ENCODE assay signal across 1 cellular context in genomic region chr22:22485524-22485923, GRCh38.
TF ChIP-seq lines count a peak whose summit lies in the region.

No MANE protein-coding gene starts in this region.

TF ChIP-seq in K562, 482 proteins besides CTCF, POLR2A, EP300 and RAD21:
- TF ChIP-seq ZNF57 (CRISPR knock-in tag; IDR thresholded peaks at IDR 0.05) = no peak
- TF ChIP-seq ZNF398 (CRISPR knock-in tag; IDR thresholded peaks at IDR 0.05) = 0 out of 2 replicates have a peak, but pooled peaks have one; percentile 38
- TF ChIP-seq SMAD2 (IDR thresholded peaks at IDR 0.05; ENCODE audit: low read depth, low read length) = no peak
- peak; percentile 22; the same call in 1 of the 2 replicates for TF ChIP-seq POLR2G (IDR thresholded peaks at IDR 0.05; ENCODE audit: low read depth, low read length)
- TF ChIP-seq ZNF780A (CRISPR knock-in tag; IDR thresholded peaks at IDR 0.05) = 0 out of 2 replicates have a peak, but pooled peaks have one; percentile 68
- TF ChIP-seq RHOXF2B (CRISPR knock-in tag; conservative IDR thresholded peaks at IDR 0.05) = peak; percentile 51; the same call in 1 of the 2 replicates
TF ChIP-seq in K562: peak in this region for 4.
